Comparison of ENCODE assay signal across 23 cellular contexts in the genomic region with DNA sequence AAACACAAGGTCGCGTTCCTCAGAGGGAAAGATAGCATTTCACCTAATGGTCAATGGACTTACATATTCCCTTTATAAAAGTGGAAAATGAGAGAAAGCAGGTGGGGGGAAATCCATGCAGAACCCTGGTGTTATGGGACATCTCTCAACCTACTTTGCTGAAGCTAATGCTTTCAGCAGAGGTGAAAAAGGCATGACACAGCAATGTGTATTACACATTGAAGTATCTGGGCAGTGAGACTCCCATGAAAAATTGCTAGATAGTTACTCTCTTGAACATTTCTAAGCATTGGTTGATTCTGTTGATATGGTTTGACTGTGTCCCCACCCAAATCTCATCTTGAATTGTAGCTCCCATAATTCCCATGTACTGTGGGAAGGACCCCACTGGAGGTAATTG.
DNase-seq lines count a peak whose midpoint lies in the region; ATAC-seq and TF ChIP-seq lines count a peak whose summit lies in the region.
"Had no signal": no experiment of that assay in that cellular context is flagged by ENCODE, and none has a peak within 500 bp of the region (broad histone marks: within the 10 kb centered on the region; RNA-seq: fewer than 3 reads in every experiment).

No MANE protein-coding gene starts in this region.

- no peak overlapping the region for H3K56ac ChIP-seq in IMR-90 (ENCODE audit: extremely low read depth, insufficient read depth, low read length)

- H3K4me1 Mint-ChIP-seq in dendritic cell treated with granulocyte-macrophage colony-stimulating factor and Interleukin-4, amounts not matched to agents 40 ng/mL and 50 ng/mL, for 4 days (ENCODE audit: low read depth): peaks cover 50% of the 10 kb centered on the region
- H3K4me1 Mint-ChIP-seq: B cell had no signal

- H3K79me1 ChIP-seq in IMR-90 (ENCODE audit: low read depth in 1 of 2, low read length in 2 of 2) (no peaks in the 10 kb centered on the region), mesenchymal stem cell (replicated peaks; ENCODE audit: low read length, poor library complexity, severe bottlenecking) (no peaks in the 10 kb centered on the region)

- H2BK15ac ChIP-seq in IMR-90 (ENCODE audit: low read depth, low read length): no peak overlapping the region
- H2BK15ac ChIP-seq in mesenchymal stem cell (ENCODE audit: low read depth, poor library complexity, severe bottlenecking): no peak overlapping the region

- H4K5ac ChIP-seq in IMR-90 (ENCODE audit: low read depth, low read length): no peak overlapping the region

- H3K36me3 Mint-ChIP-seq in dendritic cell treated with granulocyte-macrophage colony-stimulating factor and Interleukin-4, amounts not matched to agents 40 ng/mL and 50 ng/mL, for 4 days (ENCODE audit: low read depth): no peaks in the 10 kb centered on the region
- H3K36me3 Mint-ChIP-seq: CD8-positive, alpha-beta T cell had no signal

- no peaks in the 10 kb centered on the region for H3K4me1 ChIP-seq in IMR-90 (ENCODE audit: control insufficient read depth, insufficient read depth, low read length)
- H3K4me1 ChIP-seq in mesenchymal stem cell (ENCODE audit: control insufficient read depth, insufficient read depth, low read depth, low read length): no peaks in the 10 kb centered on the region
- no peaks in the 10 kb centered on the region for H3K4me1 ChIP-seq in OCI-LY7 (ENCODE audit: insufficient read depth, low read length, poor library complexity, severe bottlenecking)

- TF ChIP-seq CTCF in IMR-90 (conservative IDR thresholded peaks at IDR 0.05; ENCODE audit: low read depth, low read length) (no peak), OCI-LY7 (conservative IDR thresholded peaks at IDR 0.05; ENCODE audit: low read length) (no peak)

- no peak overlapping the region for H2BK12ac ChIP-seq in mesenchymal stem cell (ENCODE audit: low read length in 2 of 2)

- no CpG with 5 or more reads among the region's 2 CpGs for WGBS in IMR-90 (ENCODE audit: extremely low coverage in 2 of 2, insufficient read length in 1 of 2), 2 experiments
- WGBS in mesenchymal stem cell: 100% methylated on average over 2 of the region's 2 CpGs

- CTCF ChIA-PET in IMR-90 (lab: Yijun Ruan, JAX): no interaction called here
- CTCF ChIA-PET in OCI-LY7 (lab: Charles Lee; ENCODE audit: unreplicated experiment): no interaction called here

- DNase-seq in IMR-90 (no peak), OCI-M1 (lab: John Stamatoyannopoulos, UW) (peak; percentile 69), mesenchymal stem cell (no peak), activated T-cell treated with anti-CD3 and anti-CD28 coated beads for 4 hours (no peak), OCI-LY7 (ENCODE audit: low spot score) (no peak), GDM1 (lab: John Stamatoyannopoulos, UW) (no peak)
- DNase-seq: AML-193; CD4-positive, alpha-beta T cell; CD8-positive, alpha-beta T cell; COR-L47; DMS 273 treated with DMSO at 0.1 percent for 48 hours; DMS153; DMS53; DMS79; DND-41; EL; GF-D8 had no signal

- H4K8ac ChIP-seq in IMR-90 (ENCODE audit: low read depth in 2 of 2, low read length in 2 of 2) (no peak overlapping the region), mesenchymal stem cell (ENCODE audit: low read length) (no peak overlapping the region)

- H3K23ac ChIP-seq in IMR-90 (ENCODE audit: low read depth, low read length) (no peak overlapping the region), mesenchymal stem cell (ENCODE audit: low read length in 2 of 2) (no peak overlapping the region)

- H3K9ac ChIP-seq in IMR-90 (ENCODE audit: low read depth, low read length) (no peak overlapping the region), mesenchymal stem cell (ENCODE audit: low read length) (no peak overlapping the region)
- H3K9ac ChIP-seq: BLaER1 treated with 17β-estradiol and CSF1 and Interleukin-3, amounts not matched to agents 10 nM and 100 nM had no signal

- H4K91ac ChIP-seq in IMR-90 (ENCODE audit: insufficient read depth, low read depth, low read length): no peak overlapping the region
- H4K91ac ChIP-seq in mesenchymal stem cell (ENCODE audit: low read length): no peak overlapping the region

- H3K18ac ChIP-seq in IMR-90 (ENCODE audit: low read depth, low read length) (no peak overlapping the region; the same call in 1 of the 2 replicates), mesenchymal stem cell (ENCODE audit: low read depth in 1 of 2, low read length in 2 of 2) (no peak overlapping the region)

- H2AFZ ChIP-seq in IMR-90 (replicated peaks; ENCODE audit: low read length, poor library complexity) (no peak overlapping the region), mesenchymal stem cell (ENCODE audit: low read depth, low read length) (no peak overlapping the region), OCI-LY7 (ENCODE audit: low read length) (no peak overlapping the region)

- POLR2A ChIA-PET in IMR-90 (lab: Charles Lee; ENCODE audit: unreplicated experiment): no interaction called here
- POLR2A ChIA-PET in OCI-LY7 (lab: Charles Lee): no interaction called here

- H3K36me3 ChIP-seq in IMR-90 (ENCODE audit: control insufficient read depth, insufficient read depth, low read length): no peaks in the 10 kb centered on the region
- H3K36me3 ChIP-seq in mesenchymal stem cell (ENCODE audit: control insufficient read depth in 1 of 2, insufficient read depth in 2 of 2, low read depth in 1 of 2, low read length in 2 of 2): no peaks in the 10 kb centered on the region
- no peaks in the 10 kb centered on the region for H3K36me3 ChIP-seq in OCI-LY7 (ENCODE audit: insufficient read depth, low read length)
- H3K36me3 ChIP-seq: BLaER1 treated with 17β-estradiol and CSF1 and Interleukin-3, amounts not matched to agents 10 nM and 100 nM had no signal

- no peak for TF ChIP-seq RAD21 in IMR-90 (IDR thresholded peaks at IDR 0.05; ENCODE audit: low read length)

- peak overlapping the region; percentile 51; the same call in 1 of the 2 replicates for H3K4ac ChIP-seq in IMR-90 (ENCODE audit: low read depth, low read length)
- H3K4ac ChIP-seq in mesenchymal stem cell (ENCODE audit: low read depth in 1 of 2, low read length in 2 of 2): no peak overlapping the region

- H2AK9ac ChIP-seq in IMR-90 (replicated peaks; ENCODE audit: low read depth, low read length, poor library complexity): no peak overlapping the region

- no peak for TF ChIP-seq POLR2A in IMR-90 (IDR thresholded peaks at IDR 0.05; ENCODE audit: low read depth, low read length)

- no peaks in the 10 kb centered on the region for H3K27me3 ChIP-seq in IMR-90 (ENCODE audit: control insufficient read depth, insufficient read depth, low read length)
- no peaks in the 10 kb centered on the region for H3K27me3 ChIP-seq in mesenchymal stem cell (ENCODE audit: control insufficient read depth in 1 of 2, insufficient read depth in 1 of 2, low read length in 2 of 2)
- H3K27me3 ChIP-seq: BLaER1 treated with 17β-estradiol and CSF1 and Interleukin-3, amounts not matched to agents 10 nM and 100 nM had no signal

- H3K9me2 ChIP-seq in OCI-LY7 (ENCODE audit: insufficient read depth, low read length): no peaks in the 10 kb centered on the region

- in situ Hi-C loops in IMR-90 (cut with MboI; ENCODE audit: low sequenced_read_pairs): no loop called here

- peak overlapping the region; percentile 2 for H3K27ac Mint-ChIP-seq in dendritic cell treated with granulocyte-macrophage colony-stimulating factor and Interleukin-4, amounts not matched to agents 40 ng/mL and 50 ng/mL, for 4 days
- H3K27ac Mint-ChIP-seq: B cell; CD4-positive, alpha-beta T cell; CD8-positive, alpha-beta T cell had no signal

- H3K9me3 Mint-ChIP-seq in dendritic cell treated with granulocyte-macrophage colony-stimulating factor and Interleukin-4, amounts not matched to agents 40 ng/mL and 50 ng/mL, for 4 days: no peaks in the 10 kb centered on the region
- H3K9me3 Mint-ChIP-seq: CD4-positive, alpha-beta T cell; CD8-positive, alpha-beta T cell had no signal

- BruUV-seq in IMR-90 (replicated peaks; lab: Mats Ljungman, UMichigan): no TSS peak
- no TSS peak for BruUV-seq in OCI-LY7 (replicated peaks; lab: Mats Ljungman, UMichigan)

- dilution Hi-C loops in IMR-90 (cut with HindIII; ENCODE audit: low sequenced_read_pairs, unreplicated experiment): no loop called here

- H2AK5ac ChIP-seq in IMR-90 (ENCODE audit: low read depth, low read length): no peak overlapping the region
- peak overlapping the region; percentile 28 for H2AK5ac ChIP-seq in mesenchymal stem cell (ENCODE audit: low read length, severe bottlenecking)

- no peaks in the 10 kb centered on the region for H3K27me3 Mint-ChIP-seq in dendritic cell treated with granulocyte-macrophage colony-stimulating factor and Interleukin-4, amounts not matched to agents 40 ng/mL and 50 ng/mL, for 4 days
- H3K27me3 Mint-ChIP-seq: B cell; CD4-positive, alpha-beta T cell had no signal

- no peaks in the 10 kb centered on the region for H3K79me2 ChIP-seq in OCI-LY7 (ENCODE audit: insufficient read depth, low read depth, low read length)

- H4K20me1 ChIP-seq in IMR-90 (ENCODE audit: insufficient read depth, low read length) (no peaks in the 10 kb centered on the region), OCI-LY7 (ENCODE audit: insufficient read depth, low read length) (no peaks in the 10 kb centered on the region)
- H4K20me1 ChIP-seq: BLaER1 treated with 17β-estradiol and CSF1 and Interleukin-3, amounts not matched to agents 10 nM and 100 nM had no signal

- H3K27ac ChIP-seq in IMR-90 (ENCODE audit: insufficient read depth, low read length) (no peak overlapping the region), mesenchymal stem cell (ENCODE audit: low read length, poor library complexity, severe bottlenecking) (no peak overlapping the region), OCI-LY7 (ENCODE audit: low read depth, low read length, poor library complexity, severe bottlenecking) (no peak overlapping the region)
- H3K27ac ChIP-seq: 22Rv1; A549; BLaER1 treated with 17β-estradiol and CSF1 and Interleukin-3, amounts not matched to agents 10 nM and 100 nM; C4-2B had no signal

- H3K9me3 ChIP-seq in IMR-90 (ENCODE audit: control insufficient read depth, insufficient read depth, low read length): no peaks in the 10 kb centered on the region
- no peaks in the 10 kb centered on the region for H3K9me3 ChIP-seq in mesenchymal stem cell (ENCODE audit: control insufficient read depth, low read length)
- no peaks in the 10 kb centered on the region for H3K9me3 ChIP-seq in OCI-LY7 (ENCODE audit: low read length)
- H3K9me3 ChIP-seq: A549 had no signal

- H2BK20ac ChIP-seq in IMR-90 (ENCODE audit: low read depth, low read length): peak overlapping the region; percentile 31

- H3K4me3 ChIP-seq in IMR-90 (ENCODE audit: insufficient read depth, low read depth, low read length) (no peak overlapping the region), mesenchymal stem cell (ENCODE audit: insufficient read depth in 1 of 2, low read depth in 1 of 2, low read length in 2 of 2) (no peak overlapping the region), OCI-LY7 (ENCODE audit: low read depth, low read length, poor library complexity, severe bottlenecking) (no peak overlapping the region)
- H3K4me3 ChIP-seq: A549; BLaER1 treated with 17β-estradiol and CSF1 and Interleukin-3, amounts not matched to agents 10 nM and 100 nM had no signal

- no peak overlapping the region for H3K4me2 ChIP-seq in IMR-90 (ENCODE audit: low read depth, low read length)
- no peak overlapping the region for H3K4me2 ChIP-seq in mesenchymal stem cell (ENCODE audit: low read length, poor library complexity, severe bottlenecking)
- H3K4me2 ChIP-seq in OCI-LY7 (ENCODE audit: low read length): no peak overlapping the region
- H3K4me2 ChIP-seq: A549; BLaER1 treated with 17β-estradiol and CSF1 and Interleukin-3, amounts not matched to agents 10 nM and 100 nM had no signal

- H2BK5ac ChIP-seq in IMR-90 (ENCODE audit: low read depth, low read length, poor library complexity, severe bottlenecking) (no peak overlapping the region), mesenchymal stem cell (ENCODE audit: low read depth, low read length, poor library complexity, severe bottlenecking) (no peak overlapping the region)

- ATAC-seq in IMR-90 (ENCODE audit: low read depth): no peak
- ATAC-seq: A549; CD8-positive, alpha-beta T cell had no signal

- peaks cover 3% of the 10 kb centered on the region; the same call in 1 of the 2 replicates for H3K9me1 ChIP-seq in IMR-90 (ENCODE audit: insufficient read depth, low read length)

- no peak overlapping the region for H3K4me3 Mint-ChIP-seq in dendritic cell treated with granulocyte-macrophage colony-stimulating factor and Interleukin-4, amounts not matched to agents 40 ng/mL and 50 ng/mL, for 4 days
- H3K4me3 Mint-ChIP-seq: B cell; CD4-positive, alpha-beta T cell; CD8-positive, alpha-beta T cell had no signal

- H3K14ac ChIP-seq in IMR-90 (replicated peaks; ENCODE audit: low read depth, low read length) (no peak overlapping the region), mesenchymal stem cell (ENCODE audit: low read length in 2 of 2) (no peak overlapping the region)

- H2BK120ac ChIP-seq in IMR-90 (ENCODE audit: low read depth, low read length) (no peak overlapping the region), mesenchymal stem cell (ENCODE audit: low read depth, low read length) (no peak overlapping the region)

- intact Hi-C loops in IMR-90 (cut with micrococcal nuclease): no loop called here
- intact Hi-C loops in dendritic cell treated with granulocyte-macrophage colony-stimulating factor and Interleukin-4, amounts not matched to agents 40 ng/mL and 50 ng/mL, for 4 days (cut with micrococcal nuclease): loop anchor here (5.0 kb wide), 1 partner anchor 47 kb away; no protein-coding TSS in a partner anchor
- intact Hi-C loops in OCI-LY7 (cut with micrococcal nuclease; ENCODE audit: unreplicated experiment): no loop called here
